ENCODE assay signal across 9 cellular contexts in the genomic region with DNA sequence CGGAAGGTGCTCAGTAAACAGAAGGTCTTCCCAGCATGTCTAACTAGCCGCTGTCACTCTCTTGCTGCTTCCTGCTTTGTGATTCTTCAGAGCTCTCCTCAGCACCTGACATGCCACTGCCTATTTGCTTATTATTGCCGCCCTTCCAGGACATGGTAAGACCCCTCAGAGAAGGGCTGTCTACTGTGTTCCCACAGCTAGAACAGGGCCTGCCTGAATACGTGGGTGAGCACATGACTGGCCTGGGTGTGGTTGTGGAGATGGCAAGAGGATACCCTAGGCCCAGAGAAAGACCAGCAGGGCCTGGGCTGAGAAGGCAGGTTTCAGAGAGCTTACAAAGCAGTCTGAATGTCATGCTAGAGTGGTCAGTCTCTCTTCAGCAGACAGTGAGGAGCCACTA.
"Had no signal": no experiment of that assay in that cellular context is flagged by ENCODE, and none has a peak within 500 bp of the region (broad histone marks: within the 10 kb centered on the region; RNA-seq: fewer than 3 reads in every experiment).

No MANE protein-coding gene starts in this region.

- ATAC-seq: HCT116, HepG2 had no signal

- H3K4me1 ChIP-seq: HAP-1 had no signal

- H3K36me3 ChIP-seq: HAP-1 had no signal

- H3K9me3 ChIP-seq: HAP-1 had no signal

- DNase-seq: GM23248, GOT3, H7, HFFc6 had no signal

- H3K9me3 Mint-ChIP-seq: HFFc6 had no signal

- H3K9ac ChIP-seq: GM23248 had no signal

- H3K27ac Mint-ChIP-seq: HFFc6, IgD-negative memory B cell had no signal

- H3K4me3 Mint-ChIP-seq: HFFc6 had no signal

- H3K27ac ChIP-seq: GM23248, HL-60 had no signal

- H3K36me3 Mint-ChIP-seq: IgD-negative memory B cell had no signal

- H3K4me3 ChIP-seq: GM23248, HAP-1 had no signal

- H2AFZ ChIP-seq: GM23248 had no signal
